ENCODE assay signal across 19 cellular contexts in genomic region chr9:105877719-105878118, GRCh38.
DNase-seq lines count a peak whose midpoint lies in the region; ATAC-seq, FAIRE-seq and TF ChIP-seq lines count a peak whose summit lies in the region.
"Had no signal": no experiment of that assay in that cellular context is flagged by ENCODE, and none has a peak within 500 bp of the region (broad histone marks: within the 10 kb centered on the region; RNA-seq: fewer than 3 reads in every experiment).

No MANE protein-coding gene starts in this region.

- H3K9me3 ChIP-seq in BLaER1 treated with 17β-estradiol and CSF1 and Interleukin-3, amounts not matched to agents 10 nM and 100 nM (replicated peaks in 1 of 11) = no peaks in the 10 kb centered on the region
- no peaks in the 10 kb centered on the region for H3K9me3 ChIP-seq in CD8-positive, alpha-beta T cell (ENCODE audit: low read length)
- H3K9me3 ChIP-seq in HepG2 (ENCODE audit: low read length) = no peaks in the 10 kb centered on the region
- H3K9me3 ChIP-seq: colonic mucosa, pancreas, SJSA1, thoracic aorta had no signal

- no peaks in the 10 kb centered on the region for H3K79me2 ChIP-seq in HepG2 (ENCODE audit: insufficient read depth, low read length)

- CTCF ChIA-PET in CD8-positive, alpha-beta T cell (lab: Charles Lee) = interaction anchor here (7.0 kb wide), 1 partner anchor 36 kb away, joined by 93 read pairs; no protein-coding TSS in a partner anchor
- CTCF ChIA-PET in HepG2 (lab: Yijun Ruan, JAX; ENCODE audit: low intra/inter-chr PET ratio, low total read pairs) = no interaction called here

- peaks cover 6% of the 10 kb centered on the region for H3K4me1 Mint-ChIP-seq in CD8-positive, alpha-beta T cell (ENCODE audit: low read depth)

- no peak for FAIRE-seq in HepG2 (lab: Jason Lieb, UNC)
- FAIRE-seq: pancreas had no signal

- DNase-seq in NCI-H524 (lab: John Stamatoyannopoulos, UW) (peak; percentile 42 to 76), AML-193 (lab: John Stamatoyannopoulos, UW) (no peak), HepG2 (ENCODE audit: low spot score) (no peak)
- DNase-seq in central memory CD4-positive, alpha-beta T cell = no peak
- no peak for DNase-seq in CD8-positive, alpha-beta T cell
- DNase-seq: ACHN; activated CD4-positive, alpha-beta T cell treated with anti-CD3 and anti-CD28 coated beads for 1 hour; activated naive CD4-positive, alpha-beta T cell treated with Interleukin-2 at 50 U/mL for 16 hours; colonic mucosa; foreskin keratinocyte; GF-D8; pancreas; stimulated activated CD4-positive, alpha-beta T cell treated with anti-CD3 and anti-CD28 coated beads, Interleukin-4, amount 100 ng/mL, for 1 hour had no signal

- H4K20me1 ChIP-seq in BLaER1 treated with 17β-estradiol and CSF1 and Interleukin-3, amounts not matched to agents 10 nM and 100 nM = no peaks in the 10 kb centered on the region
- H4K20me1 ChIP-seq in HepG2 (ENCODE audit: insufficient read depth, low read length) = no peaks in the 10 kb centered on the region

- H3K9ac ChIP-seq in BLaER1 treated with 17β-estradiol and CSF1 and Interleukin-3, amounts not matched to agents 10 nM and 100 nM = no peak overlapping the region
- H3K9ac ChIP-seq in HepG2 (ENCODE audit: insufficient read depth, low read depth, low read length) = no peak overlapping the region

- POLR2A ChIA-PET in CD8-positive, alpha-beta T cell (lab: Charles Lee) = no interaction called here
- POLR2A ChIA-PET in HepG2 (lab: Yijun Ruan, JAX) = no interaction called here

- no peak overlapping the region for H3K4me3 ChIP-seq in BLaER1 treated with 17β-estradiol and CSF1 and Interleukin-3, amounts not matched to agents 10 nM and 100 nM
- no peak overlapping the region for H3K4me3 ChIP-seq in CD8-positive, alpha-beta T cell (ENCODE audit: low read depth, low read length)
- H3K4me3 ChIP-seq in HepG2 (replicated peaks in 1 of 3; ENCODE audit: insufficient read depth in 1 of 3, low read depth in 2 of 3, low read length in 3 of 3) = no peak overlapping the region
- H3K4me3 ChIP-seq: colonic mucosa, pancreas, SJSA1, thoracic aorta had no signal

- H3K27ac Mint-ChIP-seq in CD8-positive, alpha-beta T cell = no peak overlapping the region

- in situ Hi-C loops in HepG2 (cut with HindIII; ENCODE audit: extremely low pct_ligation_motif_present, low pct_unique_long_range_greater_than_20kb) = no loop called here

- H3K4me1 ChIP-seq in BLaER1 treated with 17β-estradiol and CSF1 and Interleukin-3, amounts not matched to agents 10 nM and 100 nM = peaks cover 10 to 27% (median 22%) of the 10 kb centered on the region in 10 experiments
- H3K4me1 ChIP-seq in CD8-positive, alpha-beta T cell (ENCODE audit: insufficient read depth, low read length) = no peaks in the 10 kb centered on the region
- H3K4me1 ChIP-seq in HepG2 (ENCODE audit: insufficient read depth, low read length) = no peaks in the 10 kb centered on the region
- H3K4me1 ChIP-seq: colonic mucosa, foreskin keratinocyte, pancreas, SJSA1 had no signal

- H3K36me3 Mint-ChIP-seq in CD8-positive, alpha-beta T cell = no peaks in the 10 kb centered on the region

- ATAC-seq in GM21367 (IDR thresholded peaks at IDR 0.05; ENCODE audit: unreplicated experiment) (peak; percentile 56), HG03457 (IDR thresholded peaks at IDR 0.05; ENCODE audit: unreplicated experiment) (peak; percentile 80), HepG2 (no peak)
- ATAC-seq in CD8-positive, alpha-beta T cell = no peak
- ATAC-seq: foreskin keratinocyte, left lobe of liver, pancreas had no signal

- 0% methylated on average over 1 of the region's 1 CpG for WGBS in HepG2 (ENCODE audit: low lambda C conversion rate)

- no peak overlapping the region for H3K4me3 Mint-ChIP-seq in CD8-positive, alpha-beta T cell

- H3K36me3 ChIP-seq in BLaER1 treated with 17β-estradiol and CSF1 and Interleukin-3, amounts not matched to agents 10 nM and 100 nM = no peaks in the 10 kb centered on the region
- no peaks in the 10 kb centered on the region for H3K36me3 ChIP-seq in CD8-positive, alpha-beta T cell (ENCODE audit: insufficient read depth, low read length)
- no peaks in the 10 kb centered on the region for H3K36me3 ChIP-seq in HepG2 (replicated peaks in 1 of 2; ENCODE audit: control insufficient read depth in 1 of 2, insufficient read depth in 2 of 2, low read length in 2 of 2)
- H3K36me3 ChIP-seq: colonic mucosa, pancreas, SJSA1, thoracic aorta had no signal

- H3K4me2 ChIP-seq in BLaER1 treated with 17β-estradiol and CSF1 and Interleukin-3, amounts not matched to agents 10 nM and 100 nM = peak overlapping the region in 10 of 11 experiments; percentile 5 to 79 (median 68); a peak in 18 of 22 replicates
- no peak overlapping the region for H3K4me2 ChIP-seq in HepG2 (ENCODE audit: low read depth, low read length)

- intact Hi-C loops in CD8-positive, alpha-beta T cell (cut with DNase I, micrococcal nuclease) = no loop called here
- intact Hi-C loops in HepG2 (cut with micrococcal nuclease; ENCODE audit: unreplicated experiment) = no loop called here

- no TSS peak for BruUV-seq in HepG2 (replicated peaks; lab: Mats Ljungman, UMichigan)

- H3K27me3 Mint-ChIP-seq in CD8-positive, alpha-beta T cell (ENCODE audit: low read depth) = no peaks in the 10 kb centered on the region

- no peaks in the 10 kb centered on the region for H3K27me3 ChIP-seq in BLaER1 treated with 17β-estradiol and CSF1 and Interleukin-3, amounts not matched to agents 10 nM and 100 nM
- H3K27me3 ChIP-seq in CD8-positive, alpha-beta T cell (ENCODE audit: insufficient read depth, low read length) = no peaks in the 10 kb centered on the region
- peaks cover 0 to 1% of the 10 kb centered on the region in 2 experiments; a peak in 2 of 5 replicates for H3K27me3 ChIP-seq in HepG2 (ENCODE audit: control insufficient read depth in 1 of 2, insufficient read depth in 2 of 2, low read length in 2 of 2)
- H3K27me3 ChIP-seq: colonic mucosa, foreskin keratinocyte, pancreas, SJSA1 had no signal

- H3K27ac ChIP-seq in BLaER1 treated with 17β-estradiol and CSF1 and Interleukin-3, amounts not matched to agents 10 nM and 100 nM = no peak overlapping the region
- no peak overlapping the region for H3K27ac ChIP-seq in CD8-positive, alpha-beta T cell (ENCODE audit: low read depth, low read length)
- no peak overlapping the region for H3K27ac ChIP-seq in HepG2 (ENCODE audit: extremely low read length, insufficient read depth, low read length)
- H3K27ac ChIP-seq: colonic mucosa, foreskin keratinocyte, pancreas, SJSA1, thoracic aorta had no signal

- TF ChIP-seq RAD21 in HepG2 (CRISPR knock-in tag; IDR thresholded peaks at IDR 0.05) = no peak

- H2AFZ ChIP-seq in HepG2 (ENCODE audit: low read length) = no peak overlapping the region

- no peak for TF ChIP-seq CTCF in CD8-positive, alpha-beta T cell (IDR thresholded peaks at IDR 0.05)
- no peak for TF ChIP-seq CTCF in HepG2 (CRISPR knock-in tag; IDR thresholded peaks at IDR 0.05)

- H3K9me3 Mint-ChIP-seq in CD8-positive, alpha-beta T cell = no peaks in the 10 kb centered on the region

- TF ChIP-seq EP300 in HepG2 (IDR thresholded peaks at IDR 0.05; ENCODE audit: low read depth in 2 of 2, low read length in 2 of 2) (no peak), HepG2 (CRISPR knock-in tag; IDR thresholded peaks at IDR 0.05; ENCODE audit: borderline replicate concordance) (no peak)

- TF ChIP-seq POLR2A in HepG2 (IDR thresholded peaks at IDR 0.05; ENCODE audit: insufficient read depth in 1 of 2, low read depth in 2 of 2, low read length in 2 of 2) = no peak

TF ChIP-seq in HepG2, 621 proteins besides CTCF, POLR2A, EP300 and RAD21:
- TF ChIP-seq ZNF816 (CRISPR knock-in tag; IDR thresholded peaks at IDR 0.05; ENCODE audit: borderline replicate concordance) = no peak
- no peak for TF ChIP-seq MYNN (CRISPR knock-in tag; IDR thresholded peaks at IDR 0.05; ENCODE audit: low read depth)
- no peak for TF ChIP-seq HNF4A (CRISPR knock-in tag; IDR thresholded peaks at IDR 0.05)
- TF ChIP-seq CC2D1A (CRISPR knock-in tag; IDR thresholded peaks at IDR 0.05) = no peak
- no peak for TF ChIP-seq ZNF556 (CRISPR knock-in tag; IDR thresholded peaks at IDR 0.05; ENCODE audit: borderline replicate concordance)
- no peak for TF ChIP-seq NFKB2 (CRISPR knock-in tag; IDR thresholded peaks at IDR 0.05; ENCODE audit: borderline replicate concordance)
- TF ChIP-seq ZNF724P (CRISPR knock-in tag; IDR thresholded peaks at IDR 0.05; ENCODE audit: borderline replicate concordance) = no peak
- TF ChIP-seq RXRB (CRISPR knock-in tag; IDR thresholded peaks at IDR 0.05; ENCODE audit: borderline replicate concordance) = no peak
- TF ChIP-seq ELF1 (CRISPR knock-in tag; IDR thresholded peaks at IDR 0.05) = no peak
- no peak for TF ChIP-seq FOXA1 (IDR thresholded peaks at IDR 0.05)
- TF ChIP-seq FOXA1 (CRISPR knock-in tag; IDR thresholded peaks at IDR 0.05) = no peak
- TF ChIP-seq ATF3 (CRISPR knock-in tag; IDR thresholded peaks at IDR 0.05) = no peak
- TF ChIP-seq GLMP (CRISPR knock-in tag; IDR thresholded peaks at IDR 0.05; ENCODE audit: borderline replicate concordance) = no peak
- no peak for TF ChIP-seq ZZZ3 (CRISPR knock-in tag; IDR thresholded peaks at IDR 0.05; ENCODE audit: borderline replicate concordance)
- no peak for TF ChIP-seq PRPF4 (IDR thresholded peaks at IDR 0.05; ENCODE audit: low read depth, low read length, poor library complexity, severe bottlenecking)
- TF ChIP-seq ZSCAN30 (CRISPR knock-in tag; IDR thresholded peaks at IDR 0.05) = no peak
- no peak for TF ChIP-seq ZNF121 (CRISPR knock-in tag; IDR thresholded peaks at IDR 0.05)
- no peak for TF ChIP-seq ZNF615 (CRISPR knock-in tag; IDR thresholded peaks at IDR 0.05; ENCODE audit: borderline replicate concordance)
- no peak for TF ChIP-seq ZFYVE20 (CRISPR knock-in tag; IDR thresholded peaks at IDR 0.05; ENCODE audit: borderline replicate concordance, low read depth)
TF ChIP-seq in HepG2: peak in this region for 0.

Comparison
In these comparisons a context has a peak if more than half of its experiments do, and no peak if none do; other contexts are left out.
1. ATAC-seq: peak in GM21367 (single experiment) and HG03457 (single experiment); none in CD8-positive, alpha-beta T cell (single experiment) and HepG2 (single experiment).
2. DNase-seq: peak in NCI-H524 (2 of 2); none in central memory CD4-positive, alpha-beta T cell (single experiment), CD8-positive, alpha-beta T cell (0 of 7), AML-193 (0 of 2) and HepG2 (single experiment).